In the genomic region with DNA sequence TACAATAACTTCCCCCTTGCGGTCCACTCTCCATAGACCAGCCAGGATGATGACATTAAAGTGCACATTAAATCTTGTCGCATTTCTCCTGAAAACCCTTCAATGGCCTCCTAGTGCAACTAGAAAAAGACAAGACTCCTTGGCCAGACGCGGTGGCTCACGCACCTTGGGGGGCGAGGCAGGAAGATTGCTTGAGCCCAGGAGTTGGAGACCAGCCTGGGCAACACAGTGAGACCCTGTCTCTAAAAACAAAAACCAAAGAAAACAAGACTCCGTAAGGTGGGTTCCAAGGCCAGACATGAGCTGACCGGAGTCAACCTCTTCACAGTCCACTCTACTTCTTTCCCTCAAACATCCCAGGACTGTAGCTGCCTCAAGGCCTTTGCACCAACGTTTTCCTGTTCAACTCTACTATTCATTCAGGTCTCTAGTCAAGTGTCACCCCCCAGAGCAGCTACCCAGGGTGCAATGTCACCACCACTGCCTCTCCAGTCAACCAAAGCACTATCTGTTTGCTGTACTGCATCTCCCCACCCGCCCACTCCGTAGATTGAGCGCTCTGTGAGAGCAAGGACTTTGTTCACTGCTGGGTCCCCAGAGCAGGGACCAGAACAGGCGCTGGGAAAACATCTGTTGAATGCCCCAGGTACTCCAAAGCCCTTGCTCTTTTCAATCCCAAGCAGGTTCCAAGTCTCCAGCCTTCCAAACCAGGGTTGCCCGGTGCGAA, we compare ENCODE assay signal across 7 cellular contexts. TPM values are rescaled to one million over a fixed set of nuclear protein-coding genes. Genes with fewer than 3 reads are reported as not detected.
DNase-seq lines count a peak whose midpoint lies in the region; ATAC-seq and TF ChIP-seq lines count a peak whose summit lies in the region.

No MANE protein-coding gene starts in this region.

- ATAC-seq in GM18867 (IDR thresholded peaks at IDR 0.05; ENCODE audit: unreplicated experiment) (peak; percentile 13), HG02870 (IDR thresholded peaks at IDR 0.05; ENCODE audit: unreplicated experiment) (peak; percentile 18), natural killer cell (no peak)

- peak overlapping the region; percentile 97 for H3K4me3 ChIP-seq in ectodermal cell (ENCODE audit: insufficient read depth, low read depth, low read length)
- H3K4me3 ChIP-seq in vagina: peak overlapping the region; percentile 72 to 77

- H3K9me3 Mint-ChIP-seq in natural killer cell: no peaks in the 10 kb centered on the region

- H3K9me3 ChIP-seq in ectodermal cell (ENCODE audit: control insufficient read depth, low read length): no peaks in the 10 kb centered on the region
- H3K9me3 ChIP-seq in vagina: no peaks in the 10 kb centered on the region

- no peaks in the 10 kb centered on the region for H3K27me3 Mint-ChIP-seq in natural killer cell (ENCODE audit: low read depth in 2 of 2)

- H3K27ac Mint-ChIP-seq in natural killer cell: peak overlapping the region; percentile 93 to 99

- TF ChIP-seq CTCF in RWPE1 (conservative IDR thresholded peaks at IDR 0.05; ENCODE audit: low read depth) (no peak), natural killer cell (IDR thresholded peaks at IDR 0.05) (no peak), vagina (IDR thresholded peaks at IDR 0.05) (no peak)

- intact Hi-C loops in natural killer cell (cut with micrococcal nuclease) (loop anchor here (10.0 kb wide), 1 partner anchor 161 kb away; a partner anchor contains a TSS), vagina (cut with DNase I) (loop anchor here (10.0 kb wide), 1 partner anchor 69 kb away; a partner anchor contains a TSS)

- no peak for TF ChIP-seq POLR2A in vagina (IDR thresholded peaks at IDR 0.05)

- CTCF ChIA-PET in RWPE1 (lab: Yijun Ruan, JAX): interaction anchor here (0.7 to 1.0 kb wide), 2 partner anchors 323 to 993 kb away, joined by 3 to 8 read pairs; a partner anchor contains a TSS

- H3K27ac ChIP-seq in RWPE1 (peak overlapping the region; percentile 84), ectodermal cell (ENCODE audit: insufficient read depth, low read depth, low read length, poor library complexity, severe bottlenecking) (no peak overlapping the region), vagina (peak overlapping the region; percentile 79)

- H3K36me3 Mint-ChIP-seq in natural killer cell: no peaks in the 10 kb centered on the region

- H3K4me1 ChIP-seq in ectodermal cell (ENCODE audit: control insufficient read depth, insufficient read depth, low read length): peaks cover 14% of the 10 kb centered on the region
- H3K4me1 ChIP-seq in vagina: peaks cover 35% of the 10 kb centered on the region

- DNase-seq in RWPE1 (ENCODE audit: low spot score) (no peak), natural killer cell (no peak), vagina (ENCODE audit: extremely low spot score in 2 of 2) (no peak), kidney tubule cell (ENCODE audit: low spot score) (no peak)

- peak overlapping the region; percentile 95 for H3K4me3 Mint-ChIP-seq in natural killer cell

- H3K27me3 ChIP-seq in ectodermal cell (ENCODE audit: control insufficient read depth, insufficient read depth, low read length, poor library complexity, severe bottlenecking) (no peaks in the 10 kb centered on the region), vagina (no peaks in the 10 kb centered on the region)

- POLR2A ChIA-PET in RWPE1 (lab: Yijun Ruan, JAX; ENCODE audit: low non-redundant PET): interaction anchor here (0.6 to 1.1 kb wide), 2 partner anchors 15 to 84 kb away, joined by 3 to 4 read pairs; no protein-coding TSS in a partner anchor

- H3K36me3 ChIP-seq in ectodermal cell (ENCODE audit: control insufficient read depth, insufficient read depth, low read length) (peaks cover 15% of the 10 kb centered on the region), vagina (peaks cover 5 to 17% of the 10 kb centered on the region in 2 donors)

- WGBS in ectodermal cell, 2 experiments: 63 to 65% methylated on average over 15 of the region's 15 CpGs

- peaks cover 34 to 37% of the 10 kb centered on the region in 2 donors for H3K4me1 Mint-ChIP-seq in natural killer cell

RNA-seq across cellular contexts. Expression of a gene that starts 0.7 kb away (rescaled TPM):
- 21.6 TPM for polyA plus RNA-seq in ectodermal cell (2013, experiment 1 of 4)
- 20.8 TPM for polyA plus RNA-seq in ectodermal cell (2013, experiment 2 of 4)
- 20.2 TPM for polyA plus RNA-seq in ectodermal cell (2013, experiment 3 of 4)
- polyA plus RNA-seq in ectodermal cell (2013, experiment 4 of 4): 22.3 TPM
- total RNA-seq in natural killer cell: 10 to 100 TPM; 15.9 to 20.0 (median 16.0) TPM
- total RNA-seq in vagina: 22.6 TPM

RNA-seq across cellular contexts. Expression of a gene that starts 1.1 kb away (rescaled TPM):
- 126 TPM for polyA plus RNA-seq in ectodermal cell (2013, experiment 1 of 4)
- 139 TPM for polyA plus RNA-seq in ectodermal cell (2013, experiment 2 of 4)
- polyA plus RNA-seq in ectodermal cell (2013, experiment 3 of 4): 140 TPM
- polyA plus RNA-seq in ectodermal cell (2013, experiment 4 of 4): 151 TPM
- total RNA-seq in natural killer cell (10 to 100 TPM; 33.6 to 40.8 (median 35.4) TPM), vagina (65.8 TPM)

RNA-seq across cellular contexts. Expression of a gene that starts 46.3 kb away (rescaled TPM):
- 0.39 TPM for polyA plus RNA-seq in ectodermal cell (2013, experiment 1 of 4)
- polyA plus RNA-seq in ectodermal cell (2013, experiment 2 of 4): 0.32 TPM
- polyA plus RNA-seq in ectodermal cell (2013, experiment 3 of 4): 1.5 TPM
- 2.1 TPM for polyA plus RNA-seq in ectodermal cell (2013, experiment 4 of 4)
- total RNA-seq in natural killer cell (under 1 TPM; 0.35 to 0.93 (median 0.54) TPM), vagina (not detected)

Comparison
In these comparisons a context has a peak if more than half of its experiments do, and no peak if none do; other contexts are left out.
1. ATAC-seq: peak in GM18867 (single experiment) and HG02870 (single experiment); none in natural killer cell (0 of 3).